Comparison of ENCODE assay signal across 7 cellular contexts in the genomic region with DNA sequence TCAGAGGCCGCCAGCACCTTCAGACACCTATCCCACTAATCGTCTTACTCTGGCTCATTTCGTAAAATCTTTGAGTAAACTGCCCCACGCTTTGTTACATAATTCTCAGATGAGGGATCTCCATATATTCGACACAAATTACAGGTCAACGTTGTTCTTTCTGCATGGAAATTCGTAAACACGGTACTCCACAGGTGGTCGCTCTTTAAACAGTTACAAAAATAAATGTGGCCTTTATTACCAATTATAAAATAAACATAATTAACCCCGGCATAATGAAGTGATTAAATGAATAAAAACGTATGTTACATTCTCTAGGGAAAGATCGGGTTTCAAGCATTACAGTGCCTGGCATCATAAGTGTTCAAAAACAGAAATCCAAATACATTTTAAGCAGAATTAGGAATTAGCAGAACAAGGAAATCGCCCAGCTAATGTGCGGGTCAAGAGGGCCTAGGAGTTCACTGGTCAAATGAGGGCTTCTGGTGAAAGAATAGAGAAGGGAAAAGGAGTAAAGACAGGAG. TPM values are rescaled to one million over a fixed set of nuclear protein-coding genes. Genes with fewer than 3 reads are reported as not detected.
DNase-seq lines count a peak whose midpoint lies in the region; ATAC-seq, FAIRE-seq and TF ChIP-seq lines count a peak whose summit lies in the region.

No MANE protein-coding gene starts in this region.

- peaks cover 11 to 12% of the 10 kb centered on the region in 2 donors for H3K4me1 ChIP-seq in small intestine (ENCODE audit: control insufficient read depth in 2 of 2, insufficient read depth in 1 of 2, low read depth in 1 of 2, low read length in 1 of 2)

- no peak for ATAC-seq in GM19463 (IDR thresholded peaks at IDR 0.05; ENCODE audit: unreplicated experiment)

- peak overlapping the region; percentile 74 for H3K4me3 ChIP-seq in HFF-Myc (replicated peaks; ENCODE audit: low read depth, low read length)
- H3K4me3 ChIP-seq in small intestine (ENCODE audit: low read depth in 1 of 2, low read length in 2 of 2), result peak overlapping the region; percentile 78 to 88

- 16 to 22% (median 18%) methylated on average over 14 of the region's 14 CpGs for WGBS in small intestine, 3 donors

- FAIRE-seq in small intestine (lab: Jason Lieb, UNC), result no peak

- peaks cover 10% of the 10 kb centered on the region in 2 donors for H3K36me3 ChIP-seq in small intestine (ENCODE audit: control insufficient read depth in 2 of 2, insufficient read depth in 2 of 2, low read length in 2 of 2)

- no peaks in the 10 kb centered on the region for H3K9me3 ChIP-seq in small intestine (ENCODE audit: control insufficient read depth, low read depth)

- TF ChIP-seq CTCF in HFF-Myc (IDR thresholded peaks at IDR 0.05; ENCODE audit: low read depth, low read length, missing control alignments) (no peak), VCaP (conservative IDR thresholded peaks at IDR 0.05) (no peak)

- no peaks in the 10 kb centered on the region for H3K27me3 ChIP-seq in small intestine (ENCODE audit: control insufficient read depth in 2 of 2, insufficient read depth in 2 of 2, low read length in 2 of 2)

- peak overlapping the region; percentile 94 for H3K27ac ChIP-seq in VCaP
- peak overlapping the region; percentile 94 to 99 for H3K27ac ChIP-seq in small intestine (ENCODE audit: low read depth in 1 of 2, low read length in 1 of 2)

- no peak for DNase-seq in HFF-Myc (ENCODE audit: extremely low read depth, low read depth)
- peak; percentile 11 for DNase-seq in globus pallidus (ENCODE audit: low spot score)
- DNase-seq in small intestine, result no peak
- DNase-seq in NK-92 treated with Interleukin-12 subunit alpha and Interleukin-12 subunit beta, amount 100 ng/mL, for 24 hours (lab: John Stamatoyannopoulos, UW), result no peak
- DNase-seq in NK-92 (lab: John Stamatoyannopoulos, UW; ENCODE audit: unreplicated experiment), result no peak

RNA-seq across cellular contexts. Expression of gene PIP4K2B, which starts 0.9 kb away (rescaled TPM):
- polyA plus RNA-seq in small intestine, result 10 to 100 TPM in 1 of 3 donors, 1 to 10 TPM in 2; 4.9 to 19.6 (median 4.9) TPM

RNA-seq across cellular contexts. Expression of gene CWC25, which starts 24.8 kb away (rescaled TPM):
- polyA plus RNA-seq in small intestine, result 10 to 100 TPM; 12.6 to 61.1 (median 45.7) TPM

RNA-seq across cellular contexts. Expression of gene PSMB3, which starts 47.8 kb away (rescaled TPM):
- polyA plus RNA-seq in small intestine, result 100 to 1,000 TPM; 243 to 310 (median 253) TPM

RNA-seq across cellular contexts. Expression of gene PCGF2, which starts 52.2 kb away (rescaled TPM):
- polyA plus RNA-seq in small intestine, result 10 to 100 TPM in 2 of 3 donors, 1 to 10 TPM in 1; 7.6 to 30.2 (median 16.7) TPM

RNA-seq across cellular contexts. Expression of gene RPL23, which starts 53.2 kb away (rescaled TPM):
- polyA plus RNA-seq in small intestine, result 1,000 to 10,000 TPM; 1,251 to 3,207 (median 2,524) TPM
